ENCODE assay signal across 1 cellular context in genomic region chr3:191342391-191342790, GRCh38.
TF ChIP-seq lines count a peak whose summit lies in the region.

No MANE protein-coding gene starts in this region.

TF ChIP-seq in IMR-90, 13 proteins besides CTCF, POLR2A, EP300 and RAD21:
- TF ChIP-seq BHLHE40 (IDR thresholded peaks at IDR 0.05; ENCODE audit: low read depth, low read length) (no peak), MXI1 (IDR thresholded peaks at IDR 0.05; ENCODE audit: borderline replicate concordance, low read depth, low read length) (no peak), RFX5 (IDR thresholded peaks at IDR 0.05; ENCODE audit: low read depth, low read length) (no peak), CEBPB (IDR thresholded peaks at IDR 0.05; ENCODE audit: low read depth, low read length) (no peak), USF2 (IDR thresholded peaks at IDR 0.05; ENCODE audit: low read depth, low read length) (no peak), ELK1 (IDR thresholded peaks at IDR 0.05; ENCODE audit: borderline replicate concordance, low read depth, low read length) (no peak), RCOR1 (IDR thresholded peaks at IDR 0.05; ENCODE audit: insufficient replicate concordance, low read length) (no peak)
TF ChIP-seq in IMR-90: peak in this region for 0.
